In genomic region chr14:35336171-35337073, GRCh38 we compare ENCODE assay signal across 9 cellular contexts. TPM values are rescaled to one million over a fixed set of nuclear protein-coding genes. Genes with fewer than 3 reads are reported as not detected.
DNase-seq lines count a peak whose midpoint lies in the region; ATAC-seq and TF ChIP-seq lines count a peak whose summit lies in the region.
"Had no signal": no experiment of that assay in that cellular context is flagged by ENCODE, and none has a peak within 500 bp of the region (broad histone marks: within the 10 kb centered on the region; RNA-seq: fewer than 3 reads in every experiment).

No MANE protein-coding gene starts in this region.

- no peaks in the 10 kb centered on the region for H3F3A ChIP-seq in PC-3 (ENCODE audit: low read length, unreplicated experiment)

- H3K79me2 ChIP-seq in PC-3 (ENCODE audit: low read length), result no peaks in the 10 kb centered on the region

- H3K36me3 ChIP-seq in PC-3 (ENCODE audit: low read depth, low read length) (no peaks in the 10 kb centered on the region), muscle layer of duodenum (ENCODE audit: control insufficient read depth in 1 of 2, insufficient read depth in 2 of 2, low read length in 2 of 2) (no peaks in the 10 kb centered on the region)

- H3K4me1 ChIP-seq in PC-3 (ENCODE audit: insufficient read depth, low read length) (peaks cover 52% of the 10 kb centered on the region), muscle layer of duodenum (ENCODE audit: control insufficient read depth in 1 of 2, insufficient read depth in 2 of 2, low read length in 2 of 2) (peaks cover 32 to 37% of the 10 kb centered on the region in 2 donors)

- H3K9ac ChIP-seq in PC-3 (ENCODE audit: low read length), result no peak overlapping the region

- DNase-seq in CD1c-positive myeloid dendritic cell (ENCODE audit: extremely low spot score) (peak; percentile 82), PC-3 (peak; percentile 53), fibroblast of gingiva (ENCODE audit: low read depth) (peak; percentile 95), DMS79 (lab: John Stamatoyannopoulos, UW) (no peak)
- DNase-seq: activated naive CD8-positive, alpha-beta T cell treated with anti-CD3 and anti-CD28 coated beads, Interleukin-2, amount 10 ng/mL, durations not matched to agents 7 days and 5 days had no signal

- no TSS peak for BruUV-seq in PC-3 (replicated peaks; lab: Mats Ljungman, UMichigan)

- no peak for TF ChIP-seq CTCF in PC-3 (conservative IDR thresholded peaks at IDR 0.05; ENCODE audit: low read depth, low read length)

- peak overlapping the region; percentile 14; the same call in 1 of the 2 replicates for H3K27ac ChIP-seq in PC-3 (ENCODE audit: low read length)
- peak overlapping the region; percentile 65 for H3K27ac ChIP-seq in muscle layer of duodenum (ENCODE audit: low read length)

- POLR2A ChIA-PET in PC-3 (lab: Charles Lee; ENCODE audit: unreplicated experiment), result no interaction called here

- H2AFZ ChIP-seq in PC-3 (ENCODE audit: low read length), result peak overlapping the region; percentile 12; the same call in 1 of the 2 replicates

- no peaks in the 10 kb centered on the region for H3K9me2 ChIP-seq in PC-3 (replicated peaks; ENCODE audit: low read length)

- ATAC-seq in PC-3, result no peak; the same call in 1 of the 2 replicates
- no peak for ATAC-seq in GM18868 (IDR thresholded peaks at IDR 0.05; ENCODE audit: unreplicated experiment)
- ATAC-seq in GM18517 (IDR thresholded peaks at IDR 0.05; ENCODE audit: unreplicated experiment), result no peak
- no peak for ATAC-seq in GM21367 (IDR thresholded peaks at IDR 0.05; ENCODE audit: unreplicated experiment)

- no peaks in the 10 kb centered on the region for H3K9me3 ChIP-seq in PC-3 (ENCODE audit: low read length)
- H3K9me3 ChIP-seq in muscle layer of duodenum (ENCODE audit: control insufficient read depth in 1 of 2, low read length in 2 of 2), result no peaks in the 10 kb centered on the region

- H3K27me3 ChIP-seq in PC-3 (ENCODE audit: low read length) (no peaks in the 10 kb centered on the region), muscle layer of duodenum (ENCODE audit: low read depth, low read length) (no peaks in the 10 kb centered on the region)

- CTCF ChIA-PET in PC-3 (lab: Charles Lee), result no interaction called here

- no peaks in the 10 kb centered on the region for H4K20me1 ChIP-seq in PC-3 (ENCODE audit: low read length)

- intact Hi-C loops in PC-3 (cut with micrococcal nuclease), result no loop called here

- H3K4me2 ChIP-seq in PC-3 (ENCODE audit: low read length), result peak overlapping the region; percentile 27; the same call in 1 of the 2 replicates

- H3K4me3 ChIP-seq in PC-3 (ENCODE audit: low read length) (no peak overlapping the region), muscle layer of duodenum (ENCODE audit: low read depth in 1 of 2, low read length in 2 of 2) (peak overlapping the region; percentile 25 to 26)

RNA-seq across cellular contexts. Expression of gene PSMA6, which starts 44.2 kb away (rescaled TPM):
- 307 and 308 TPM in 2 replicates for total RNA-seq in PC-3 (2014; rRNA removed)
